ENCODE assay signal across 29 cellular contexts in genomic region chr17:74086992-74087391, GRCh38.
"Had no signal": no experiment of that assay in that cellular context is flagged by ENCODE, and none has a peak within 500 bp of the region (broad histone marks: within the 10 kb centered on the region; RNA-seq: fewer than 3 reads in every experiment).

No MANE protein-coding gene starts in this region.

- H3K4me1 Mint-ChIP-seq: naive thymus-derived CD4-positive, alpha-beta T cell; natural killer cell; stimulated activated effector memory CD8-positive, alpha-beta T cell treated with anti-CD3 and anti-CD28 coated beads, Interleukin-12 subunit alpha, Interleukin-12 subunit beta, amount 100 ng/mL, for 72 hours; stimulated activated naive B cell treated with anti-CD40 and anti-IgM and Interleukin-4, amounts not matched to agents 10 μg/mL and 1 μg/mL and 100 μg/mL, for 72 hours; stimulated activated naive CD8-positive, alpha-beta T cell treated with anti-CD3 and anti-CD28 coated beads, Interleukin-15, amount 100 ng/mL, for 72 hours had no signal

- H3K4me3 ChIP-seq: neural progenitor cell, pancreas, prostate gland, right lobe of liver, sigmoid colon, suprapubic skin, testis, tibial artery, transverse colon, upper lobe of right lung, uterus had no signal

- H3K4me2 ChIP-seq: neural progenitor cell had no signal

- FAIRE-seq: pancreas, small intestine had no signal

- H3K9ac ChIP-seq: neural progenitor cell had no signal

- H2AFZ ChIP-seq: neural progenitor cell had no signal

- DNase-seq: naive thymus-derived CD4-positive, alpha-beta T cell; natural killer cell; nucleus accumbens; pancreas; retina; right cardiac atrium; right lobe of liver; sigmoid colon; small intestine; stimulated activated CD4-positive, alpha-beta T cell treated with anti-CD3 and anti-CD28 coated beads, Interleukin-15, amount 100 ng/mL, for 24 hours; stimulated activated CD4-positive, alpha-beta T cell treated with anti-CD3 and anti-CD28 coated beads, Interleukin-2, amount 100 ng/mL, for 24 hours; stimulated activated CD4-positive, alpha-beta T cell treated with anti-CD3 and anti-CD28 coated beads, Interleukin-2, amount 100 ng/mL, for 48 hours; stimulated activated CD4-positive, alpha-beta T cell treated with anti-CD3 and anti-CD28 coated beads, Interleukin-4, amount 100 ng/mL, for 24 hours; stimulated activated naive B cell treated with anti-CD40 and anti-IgM and Interleukin-4, amounts not matched to agents 10 μg/mL and 1 μg/mL and 100 μg/mL, for 72 hours; stimulated activated naive CD8-positive, alpha-beta T cell treated with anti-CD3 and anti-CD28 coated beads, Interleukin-15, amount 100 ng/mL, for 72 hours; stimulated activated naive CD8-positive, alpha-beta T cell treated with anti-CD3 and anti-CD28 coated beads, Interleukin-15, Interleukin-2, amounts not matched to agents 100 U/mL and 50 U/mL, for 24 hours; substantia nigra; testis; tibial artery; transverse colon; upper lobe of right lung; uterus had no signal

- H3K4me1 ChIP-seq: neural progenitor cell, pancreas, prostate gland, right lobe of liver, sigmoid colon, suprapubic skin, testis, tibial artery, transverse colon, upper lobe of right lung, uterus had no signal

- H3K27ac Mint-ChIP-seq: naive thymus-derived CD4-positive, alpha-beta T cell; natural killer cell; nephron; neural progenitor cell; stimulated activated effector memory CD8-positive, alpha-beta T cell treated with anti-CD3 and anti-CD28 coated beads, Interleukin-12 subunit alpha, Interleukin-12 subunit beta, amount 100 ng/mL, for 72 hours; stimulated activated naive B cell treated with anti-CD40 and anti-IgM and Interleukin-4, amounts not matched to agents 10 μg/mL and 1 μg/mL and 100 μg/mL, for 72 hours; stimulated activated naive CD8-positive, alpha-beta T cell treated with anti-CD3 and anti-CD28 coated beads, Interleukin-15, amount 100 ng/mL, for 72 hours; type B pancreatic cell had no signal

- H3K9me3 Mint-ChIP-seq: type B pancreatic cell had no signal

- H3K36me3 Mint-ChIP-seq: neural progenitor cell; stimulated activated effector memory CD8-positive, alpha-beta T cell treated with anti-CD3 and anti-CD28 coated beads, Interleukin-12 subunit alpha, Interleukin-12 subunit beta, amount 100 ng/mL, for 72 hours; stimulated activated naive B cell treated with anti-CD40 and anti-IgM and Interleukin-4, amounts not matched to agents 10 μg/mL and 1 μg/mL and 100 μg/mL, for 72 hours; type B pancreatic cell had no signal

- H3K27ac ChIP-seq: neural progenitor cell, neutrophil, pancreas, prostate gland, right lobe of liver, sigmoid colon, suprapubic skin, testis, tibial artery, transverse colon, upper lobe of right lung, uterus had no signal

- H3K4me3 Mint-ChIP-seq: naive thymus-derived CD4-positive, alpha-beta T cell; natural killer cell; nephron; neural progenitor cell; stimulated activated effector memory CD8-positive, alpha-beta T cell treated with anti-CD3 and anti-CD28 coated beads, Interleukin-12 subunit alpha, Interleukin-12 subunit beta, amount 100 ng/mL, for 72 hours; stimulated activated naive B cell treated with anti-CD40 and anti-IgM and Interleukin-4, amounts not matched to agents 10 μg/mL and 1 μg/mL and 100 μg/mL, for 72 hours; stimulated activated naive CD8-positive, alpha-beta T cell treated with anti-CD3 and anti-CD28 coated beads, Interleukin-15, amount 100 ng/mL, for 72 hours; type B pancreatic cell had no signal

- H3K9me3 ChIP-seq: neutrophil, pancreas, prostate gland, right lobe of liver, testis, tibial artery, upper lobe of right lung, uterus had no signal

- H3K27me3 ChIP-seq: neural progenitor cell, pancreas, right lobe of liver, testis, uterus had no signal

- H3K36me3 ChIP-seq: neural progenitor cell, neutrophil, pancreas, prostate gland, right lobe of liver, sigmoid colon, suprapubic skin, tibial artery, transverse colon, upper lobe of right lung, uterus had no signal
